ENCODE assay signal across 1 cellular context in genomic region chr12:121916719-121917118, GRCh38.
TF ChIP-seq lines count a peak whose summit lies in the region.

No MANE protein-coding gene starts in this region.

TF ChIP-seq in GM23338, 12 proteins besides CTCF, POLR2A, EP300 and RAD21:
- no peak for TF ChIP-seq REST (IDR thresholded peaks at IDR 0.05; ENCODE audit: unreplicated experiment)
- TF ChIP-seq EZH2phosphoT487 (IDR thresholded peaks at IDR 0.05; ENCODE audit: unreplicated experiment), result no peak
- no peak for TF ChIP-seq ZNF462 (CRISPR knock-in tag; IDR thresholded peaks at IDR 0.05)
- no peak for TF ChIP-seq JUNB (IDR thresholded peaks at IDR 0.05; ENCODE audit: unreplicated experiment)
- TF ChIP-seq ZNF114 (CRISPR knock-in tag; IDR thresholded peaks at IDR 0.05), result no peak
- no peak for TF ChIP-seq ZNF331 (CRISPR knock-in tag; IDR thresholded peaks at IDR 0.05; ENCODE audit: low read depth)
- TF ChIP-seq EZH2 (IDR thresholded peaks at IDR 0.05; ENCODE audit: low read depth, unreplicated experiment), result no peak
- TF ChIP-seq POLR2AphosphoS5 (IDR thresholded peaks at IDR 0.05; ENCODE audit: low read depth), result no peak
- no peak for TF ChIP-seq CREB1 (CRISPR knock-in tag; IDR thresholded peaks at IDR 0.05; ENCODE audit: low read depth)
- no peak for TF ChIP-seq ETS1 (IDR thresholded peaks at IDR 0.05)
